1 cellular context compared by ENCODE assay signal in the genomic region with DNA sequence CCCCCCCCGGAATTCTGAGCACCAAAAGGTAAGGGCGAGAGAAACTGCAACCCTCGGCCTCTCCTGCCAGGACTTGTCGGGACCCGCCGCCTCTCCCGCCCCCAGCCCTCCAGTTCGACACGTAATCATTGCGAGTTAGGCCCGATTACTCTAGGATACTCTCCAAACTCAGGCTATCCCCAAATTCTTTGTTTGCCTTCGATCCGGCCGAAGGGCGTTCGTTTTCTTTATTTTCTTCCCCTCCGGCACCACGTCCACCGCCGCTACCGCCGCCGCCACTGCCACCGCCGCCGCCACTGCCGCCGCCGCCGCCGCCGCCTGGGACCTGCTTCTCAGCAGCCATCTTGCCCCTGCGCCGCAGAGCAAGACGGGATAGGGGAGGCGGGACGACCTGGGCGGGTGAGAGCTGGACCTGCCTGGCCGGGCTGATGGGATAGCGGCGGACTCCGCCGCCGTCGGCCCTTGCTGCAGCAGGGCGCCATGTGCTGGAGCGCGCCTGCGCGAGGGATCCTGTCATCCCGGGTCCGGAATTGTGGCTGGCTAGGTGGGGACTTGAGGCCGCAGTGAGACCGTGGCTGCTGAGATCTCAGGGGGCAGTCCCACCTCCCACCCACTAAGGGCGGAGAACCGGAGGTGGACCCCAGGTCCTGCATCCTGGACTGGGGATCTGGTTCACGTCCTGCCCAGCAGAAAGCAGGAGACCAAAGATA.
TF ChIP-seq lines count a peak whose summit lies in the region.

A gene (minus strand): TSS at position 369 of the 710 bp plus-strand sequence. CDS start 26 bp downstream, at position 343.

TF ChIP-seq in IMR-90, 13 proteins besides CTCF, POLR2A, EP300 and RAD21 (continued from another document):
- TF ChIP-seq, protein P1, sequence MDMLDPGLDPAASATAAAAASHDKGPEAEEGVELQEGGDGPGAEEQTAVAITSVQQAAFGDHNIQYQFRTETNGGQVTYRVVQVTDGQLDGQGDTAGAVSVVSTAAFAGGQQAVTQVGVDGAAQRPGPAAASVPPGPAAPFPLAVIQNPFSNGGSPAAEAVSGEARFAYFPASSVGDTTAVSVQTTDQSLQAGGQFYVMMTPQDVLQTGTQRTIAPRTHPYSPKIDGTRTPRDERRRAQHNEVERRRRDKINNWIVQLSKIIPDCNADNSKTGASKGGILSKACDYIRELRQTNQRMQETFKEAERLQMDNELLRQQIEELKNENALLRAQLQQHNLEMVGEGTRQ (IDR thresholded peaks at IDR 0.05; ENCODE audit: low read depth, low read length): peak; percentile 44; the same call in 1 of the 2 replicates
- TF ChIP-seq SMC3 (IDR thresholded peaks at IDR 0.05; ENCODE audit: low read depth, low read length): no peak
- no peak for TF ChIP-seq RFX5 (IDR thresholded peaks at IDR 0.05; ENCODE audit: low read depth, low read length)
- TF ChIP-seq CHD1 (IDR thresholded peaks at IDR 0.05; ENCODE audit: low read depth, low read length): 0 out of 2 replicates have a peak, but pooled peaks have one; percentile 65
- TF ChIP-seq MAFK (IDR thresholded peaks at IDR 0.05; ENCODE audit: low read depth, low read length): no peak
- no peak for TF ChIP-seq CEBPB (IDR thresholded peaks at IDR 0.05; ENCODE audit: low read depth, low read length)
- peak; percentile 42; the same call in 1 of the 2 replicates for TF ChIP-seq MAZ (IDR thresholded peaks at IDR 0.05; ENCODE audit: borderline replicate concordance, low read depth, low read length)
- no peak for TF ChIP-seq FOS (IDR thresholded peaks at IDR 0.05; ENCODE audit: low read depth, low read length)
- peak; percentile 94 for TF ChIP-seq MXI1 (IDR thresholded peaks at IDR 0.05; ENCODE audit: borderline replicate concordance, low read depth, low read length)
TF ChIP-seq in IMR-90: peak in this region for 4.
